8 cellular contexts compared by ENCODE assay signal in the genomic region with DNA sequence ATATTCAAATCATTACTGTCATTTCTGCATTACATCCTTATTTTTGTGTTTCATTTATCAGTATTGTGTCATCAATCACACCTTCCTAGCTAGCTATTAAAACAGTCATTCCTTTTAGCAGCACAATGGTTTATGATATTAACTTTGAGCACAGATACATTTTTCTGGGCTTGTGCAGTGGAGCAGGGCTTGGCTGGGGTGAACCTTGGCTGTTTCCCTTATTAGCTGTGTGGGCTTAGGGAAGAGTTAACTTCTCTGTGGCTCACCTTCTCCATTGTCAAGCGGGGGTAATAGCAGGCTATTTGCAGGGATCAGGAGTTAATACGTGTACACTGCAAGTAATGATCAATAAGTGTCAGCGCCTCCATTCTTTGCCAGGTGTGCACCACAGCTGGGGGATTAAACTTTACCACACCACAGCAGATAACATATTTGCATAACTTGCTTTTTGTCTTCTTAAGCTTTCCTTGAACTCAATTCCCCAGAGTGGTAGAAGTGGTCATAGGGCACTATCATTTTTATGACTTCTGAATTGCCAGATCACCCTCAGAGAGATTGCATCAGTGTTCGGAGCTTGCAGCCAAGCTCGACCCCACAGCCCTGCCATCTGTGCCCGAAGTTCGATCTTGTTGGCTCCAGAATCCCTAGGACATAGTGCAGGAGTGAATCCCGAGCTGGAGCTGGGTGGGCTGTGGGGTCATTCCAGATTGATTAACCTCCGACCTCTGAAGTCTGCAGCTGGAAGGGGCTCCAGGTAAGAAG. TPM values are rescaled to one million over a fixed set of nuclear protein-coding genes. Genes with fewer than 3 reads are reported as not detected.
DNase-seq lines count a peak whose midpoint lies in the region; ATAC-seq and TF ChIP-seq lines count a peak whose summit lies in the region.

No MANE protein-coding gene starts in this region.

- peak overlapping the region; percentile 87 to 98 (median 94) for H3K4me3 Mint-ChIP-seq in CD4-positive, CD25-positive, alpha-beta regulatory T cell
- H3K4me3 Mint-ChIP-seq in H9 (peak overlapping the region; percentile 85 to 90), WTC11 (peak overlapping the region; percentile 87), immature natural killer cell (peak overlapping the region; percentile 82 to 96 (median 92))

- no peak overlapping the region for H3K4ac ChIP-seq in H9 (ENCODE audit: low read depth, low read length)

- peaks cover 27% of the 10 kb centered on the region for H3K4me1 ChIP-seq in CD4-positive, CD25-positive, alpha-beta regulatory T cell (ENCODE audit: control insufficient read depth, insufficient read depth, low read length, poor library complexity, severe bottlenecking)
- no peaks in the 10 kb centered on the region for H3K4me1 ChIP-seq in H9 (ENCODE audit: insufficient read depth, low read length)

- no peak overlapping the region for H3T11ph ChIP-seq in H9 (ENCODE audit: low read length)

- no peaks in the 10 kb centered on the region for H3K36me3 Mint-ChIP-seq in CD4-positive, CD25-positive, alpha-beta regulatory T cell
- H3K36me3 Mint-ChIP-seq in H9 (ENCODE audit: insufficient read depth in 1 of 3, low read depth in 3 of 3) (peaks cover 2 to 6% (median 2%) of the 10 kb centered on the region in 3 experiments; a peak in 3 of 7 replicates), WTC11 (no peaks in the 10 kb centered on the region), immature natural killer cell (no peaks in the 10 kb centered on the region)

- peaks cover 3% of the 10 kb centered on the region for H3K27me3 ChIP-seq in CD4-positive, CD25-positive, alpha-beta regulatory T cell (ENCODE audit: control insufficient read depth, insufficient read depth, low read length)
- no peaks in the 10 kb centered on the region; the same call in 1 of the 2 replicates for H3K27me3 ChIP-seq in H9 (ENCODE audit: insufficient read depth, low read length)

- H3K79me1 ChIP-seq in H9 (ENCODE audit: insufficient read depth, low read depth, low read length, poor library complexity, severe bottlenecking), result no peaks in the 10 kb centered on the region

- no peak overlapping the region for H3K23ac ChIP-seq in H9 (ENCODE audit: insufficient read length, low read depth, low read length)

- no peak for DNase-seq in CD4-positive, CD25-positive, alpha-beta regulatory T cell
- peak; percentile 8 for DNase-seq in H9
- no peak for DNase-seq in WTC11 (ENCODE audit: low spot score)
- DNase-seq in immature natural killer cell, result no peak
- DNase-seq in NCI-H2107 treated with DMSO at 0.1 percent for 48 hours (lab: John Stamatoyannopoulos, UW; ENCODE audit: unreplicated experiment), result no peak
- DNase-seq in retina, result no peak
- DNase-seq in substantia nigra (lab: John Stamatoyannopoulos, UW), result no peak

- H4K91ac ChIP-seq in H9 (ENCODE audit: insufficient read length, low read depth, low read length), result no peak overlapping the region

- peaks cover 0 to 3% (median 1%) of the 10 kb centered on the region in 7 donors for H3K9me3 Mint-ChIP-seq in CD4-positive, CD25-positive, alpha-beta regulatory T cell
- peaks cover 2 to 6% of the 10 kb centered on the region in 2 experiments; a peak in 3 of 5 replicates for H3K9me3 Mint-ChIP-seq in H9
- peaks cover 4% of the 10 kb centered on the region for H3K9me3 Mint-ChIP-seq in WTC11
- no peaks in the 10 kb centered on the region for H3K9me3 Mint-ChIP-seq in immature natural killer cell

- TF ChIP-seq CTCF in H9 (conservative IDR thresholded peaks at IDR 0.05) (no peak), WTC11 (IDR thresholded peaks at IDR 0.05) (no peak)

- H2BK120ac ChIP-seq in H9 (ENCODE audit: low read depth, low read length, poor library complexity, severe bottlenecking), result no peak overlapping the region

- no peak for ATAC-seq in CD4-positive, CD25-positive, alpha-beta regulatory T cell (ENCODE audit: low read depth in 2 of 2)
- ATAC-seq in WTC11, result no peak
- no peak for ATAC-seq in GM18870 (IDR thresholded peaks at IDR 0.05; ENCODE audit: unreplicated experiment)

- H2BK12ac ChIP-seq in H9 (ENCODE audit: insufficient read length, low read depth, low read length), result no peak overlapping the region

- H3K27me3 Mint-ChIP-seq in CD4-positive, CD25-positive, alpha-beta regulatory T cell, result peaks cover 6% of the 10 kb centered on the region
- H3K27me3 Mint-ChIP-seq in H9 (ENCODE audit: low read depth), result peaks cover 14% of the 10 kb centered on the region
- H3K27me3 Mint-ChIP-seq in WTC11 (ENCODE audit: low read depth), result peaks cover 9% of the 10 kb centered on the region
- H3K27me3 Mint-ChIP-seq in immature natural killer cell (ENCODE audit: low read depth in 3 of 3), result peaks cover 2 to 20% (median 7%) of the 10 kb centered on the region in 3 donors

- no peak overlapping the region for H2BK15ac ChIP-seq in H9 (ENCODE audit: low read depth, low read length)

- H3K56ac ChIP-seq in H9 (ENCODE audit: insufficient read length, low read depth, low read length), result no peak overlapping the region

- POLR2A ChIA-PET in WTC11 (lab: Charles Lee), result interaction anchor here (1.0 to 1.4 kb wide), 3 partner anchors 27 to 161 kb away, joined by 3 to 5 read pairs (median 5); partner anchors contain the start of genes ENTPD6 and GINS1

- no peak overlapping the region for H4K8ac ChIP-seq in H9 (replicated peaks; ENCODE audit: insufficient read length, low read depth, low read length)

- no peaks in the 10 kb centered on the region for H3K9me3 ChIP-seq in CD4-positive, CD25-positive, alpha-beta regulatory T cell (ENCODE audit: control insufficient read depth in 2 of 2, low read length in 2 of 2)
- H3K9me3 ChIP-seq in H9 (ENCODE audit: control insufficient read depth, low read depth, low read length), result no peaks in the 10 kb centered on the region

- no peak overlapping the region for H2BK20ac ChIP-seq in H9 (ENCODE audit: low read depth, low read length, poor library complexity, severe bottlenecking)

- CTCF ChIA-PET in WTC11 (lab: Charles Lee), result interaction anchor here (0.8 to 3.0 kb wide), 24 partner anchors 11 to 315 kb away, joined by 3 to 48 read pairs (median 4); partner anchors contain the start of gene ENTPD6

- H3K27ac Mint-ChIP-seq in CD4-positive, CD25-positive, alpha-beta regulatory T cell, result peak overlapping the region; percentile 66 to 85 (median 84)
- H3K27ac Mint-ChIP-seq in H9, result no peak overlapping the region
- H3K27ac Mint-ChIP-seq in WTC11, result no peak overlapping the region
- H3K27ac Mint-ChIP-seq in immature natural killer cell, result peak overlapping the region in 2 of 6 donors; percentile 40 to 66

- H3K14ac ChIP-seq in H9 (ENCODE audit: insufficient read depth, low read length), result no peak overlapping the region

- H3K4me3 ChIP-seq in CD4-positive, CD25-positive, alpha-beta regulatory T cell (ENCODE audit: low read depth, low read length), result no peak overlapping the region

- no peak overlapping the region for H3K9ac ChIP-seq in H9 (ENCODE audit: extremely low read depth, insufficient read length, low read length)

- H2AFZ ChIP-seq in H9 (ENCODE audit: low read length), result no peak overlapping the region

- H2AK5ac ChIP-seq in H9 (ENCODE audit: insufficient read length, low read length), result no peak overlapping the region

- peaks cover 5% of the 10 kb centered on the region; the same call in 1 of the 2 replicates for H3K79me2 ChIP-seq in H9 (ENCODE audit: insufficient read depth, low read length)

- no peaks in the 10 kb centered on the region for H3K36me3 ChIP-seq in CD4-positive, CD25-positive, alpha-beta regulatory T cell (ENCODE audit: control insufficient read depth, insufficient read depth, low read length)

- H3K4me2 ChIP-seq in H9 (ENCODE audit: insufficient read depth, insufficient read length, low read length), result peak overlapping the region; percentile 60

- peaks cover 6% of the 10 kb centered on the region for H3K23me2 ChIP-seq in H9 (ENCODE audit: insufficient read length, low read depth, low read length, poor library complexity, severe bottlenecking)

- H3K4me1 Mint-ChIP-seq in CD4-positive, CD25-positive, alpha-beta regulatory T cell, result peaks cover 19 to 47% (median 31%) of the 10 kb centered on the region in 4 donors
- H3K4me1 Mint-ChIP-seq in H9 (peaks cover 48 to 51% of the 10 kb centered on the region in 2 experiments), WTC11 (peaks cover 42% of the 10 kb centered on the region), immature natural killer cell (peaks cover 32 to 42% of the 10 kb centered on the region in 2 donors)

- H3K27ac ChIP-seq in CD4-positive, CD25-positive, alpha-beta regulatory T cell (ENCODE audit: insufficient read depth, low read length, poor library complexity, severe bottlenecking), result no peak overlapping the region
- no peak overlapping the region for H3K27ac ChIP-seq in H9 (ENCODE audit: insufficient read length, low read depth, low read length)
- no peak overlapping the region for H3K27ac ChIP-seq in substantia nigra (ENCODE audit: low read depth, low read length, poor library complexity, severe bottlenecking)

- no peak overlapping the region for H3K18ac ChIP-seq in H9 (ENCODE audit: insufficient read length, low read depth, low read length)

- H4K20me1 ChIP-seq in H9 (ENCODE audit: control insufficient read depth, insufficient read depth, insufficient read length), result no peaks in the 10 kb centered on the region

- no CpG with 5 or more reads among the region's 9 CpGs for WGBS in H9 (ENCODE audit: extremely low coverage, insufficient read length, low lambda C conversion rate)

- H4K5ac ChIP-seq in H9 (ENCODE audit: insufficient read length, low read depth, low read length), result no peak overlapping the region

- H2BK5ac ChIP-seq in H9 (ENCODE audit: insufficient read length, low read length), result no peak overlapping the region

TF ChIP-seq in WTC11, 78 proteins besides CTCF, POLR2A, EP300 and RAD21 (continues in another document):
- 0 out of 2 replicates have a peak, but pooled peaks have one; percentile 34 for TF ChIP-seq GABPB1 (CRISPR knock-in tag; IDR thresholded peaks at IDR 0.05)

RNA-seq across cellular contexts. Expression of gene PYGB, which starts 1.5 kb away (rescaled TPM):
- 37.2 TPM for total RNA-seq in CD4-positive, CD25-positive, alpha-beta regulatory T cell
- 10 to 100 TPM; 45.3 to 64.6 (median 52.4) TPM for polyA plus RNA-seq in CD4-positive, CD25-positive, alpha-beta regulatory T cell
- total RNA-seq in H9 (2021) (46.9 TPM in 2 replicates), WTC11 (2021) (44.5 to 48.5 TPM (median 46.3 TPM) in 3 replicates)
- polyA plus RNA-seq in immature natural killer cell, result 10 to 100 TPM; 39.3 to 56.0 (median 51.0) TPM

RNA-seq across cellular contexts. Expression of gene ENTPD6, which starts 50.9 kb away (rescaled TPM):
- 68.0 TPM for total RNA-seq in CD4-positive, CD25-positive, alpha-beta regulatory T cell
- 10 to 100 TPM; 27.2 to 36.5 (median 30.6) TPM for polyA plus RNA-seq in CD4-positive, CD25-positive, alpha-beta regulatory T cell
- total RNA-seq in H9 (2021) (51.4 and 57.4 TPM in 2 replicates), WTC11 (2021) (41.1 to 56.9 TPM (median 47.4 TPM) in 3 replicates)
- 10 to 100 TPM; 22.6 to 36.9 (median 30.0) TPM for polyA plus RNA-seq in immature natural killer cell

Comparison
In these comparisons a context has a peak if more than half of its experiments do, and no peak if none do; other contexts are left out.
1. H3K27ac Mint-ChIP-seq: peak in CD4-positive, CD25-positive, alpha-beta regulatory T cell (3 of 3); none in H9 (0 of 3) and WTC11 (single experiment).
2. Peak in every context shown above with its lines, with median percentiles within 50 percentile points of each other: H3K4me3 Mint-ChIP-seq.